27 cellular contexts compared by ENCODE assay signal in the genomic region with DNA sequence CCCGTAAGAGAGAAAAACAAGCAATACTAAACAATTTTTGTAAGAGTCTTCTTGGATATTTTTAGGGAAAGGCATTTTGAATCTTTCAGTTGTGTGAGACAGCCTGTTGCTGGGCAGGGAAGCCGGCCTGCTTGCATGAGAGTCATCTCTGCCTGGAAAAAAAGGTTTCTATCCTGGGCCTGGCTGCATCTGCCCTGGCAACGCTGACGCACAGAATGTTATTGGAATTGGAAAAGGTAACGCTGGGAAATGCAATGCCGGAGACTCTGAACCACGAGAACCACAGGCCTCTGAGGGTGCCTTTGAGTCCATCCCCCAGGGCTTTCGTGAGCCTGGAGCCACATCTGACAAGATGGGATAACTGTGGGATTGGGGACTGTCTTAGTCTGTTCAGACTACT. TPM values are rescaled to one million over a fixed set of nuclear protein-coding genes. Genes with fewer than 3 reads are reported as not detected.
DNase-seq lines count a peak whose midpoint lies in the region; ATAC-seq, FAIRE-seq and TF ChIP-seq lines count a peak whose summit lies in the region.
"Had no signal": no experiment of that assay in that cellular context is flagged by ENCODE, and none has a peak within 500 bp of the region (broad histone marks: within the 10 kb centered on the region; RNA-seq: fewer than 3 reads in every experiment).

No MANE protein-coding gene starts in this region.

- no peak overlapping the region for H3K4me3 Mint-ChIP-seq in activated CD8-positive, alpha-beta T cell treated with anti-CD3 and anti-CD28 coated beads, Interleukin-2, amount 10 ng/mL, durations not matched to agents 7 days and 5 days
- H3K4me3 Mint-ChIP-seq: activated T-cell treated with anti-CD3 and anti-CD28 coated beads, Interleukin-2, amount 50 U/mL, for 4 hours; CD4-positive, alpha-beta memory T cell; naive B cell; stimulated activated naive CD8-positive, alpha-beta T cell treated with anti-CD3 and anti-CD28 coated beads, Interleukin-15, Interleukin-2, amounts not matched to agents 100 ng/mL and 50 ng/mL, for 24 hours; T-helper 2 cell treated with Interferon-gamma antibody and Interleukin-4, amounts not matched to agents 5 μg/mL and 100 μg/mL, for 36 hours had no signal

- POLR2A ChIA-PET in HepG2 (lab: Yijun Ruan, JAX): no interaction called here
- POLR2A ChIA-PET in activated CD8-positive, alpha-beta T cell treated with anti-CD3 and anti-CD28 coated beads, Interleukin-2, amount 10 ng/mL, durations not matched to agents 7 days and 5 days (lab: Charles Lee): no interaction called here

- in situ Hi-C loops in HepG2 (cut with HindIII; ENCODE audit: extremely low pct_ligation_motif_present, low pct_unique_long_range_greater_than_20kb): no loop called here

- ATAC-seq in HepG2 (no peak), right lobe of liver (no peak), HG03175 (IDR thresholded peaks at IDR 0.05; ENCODE audit: unreplicated experiment) (no peak)
- ATAC-seq in activated CD8-positive, alpha-beta T cell treated with anti-CD3 and anti-CD28 coated beads, Interleukin-2, amount 10 ng/mL, durations not matched to agents 7 days and 5 days: no peak
- ATAC-seq: activated T-cell treated with anti-CD3 and anti-CD28 coated beads, Interleukin-2, amount 50 U/mL, for 4 hours had no signal

- H3K4me1 ChIP-seq in HepG2 (ENCODE audit: insufficient read depth, low read length): peaks cover 16% of the 10 kb centered on the region
- H3K4me1 ChIP-seq in right lobe of liver: no peaks in the 10 kb centered on the region
- peaks cover 25% of the 10 kb centered on the region for H3K4me1 ChIP-seq in muscle layer of colon (ENCODE audit: insufficient read depth, low read length)
- no peaks in the 10 kb centered on the region for H3K4me1 ChIP-seq in uterus
- H3K4me1 ChIP-seq: prostate gland, thyroid gland had no signal

- H3K27me3 ChIP-seq in HepG2 (ENCODE audit: control insufficient read depth in 1 of 2, insufficient read depth in 2 of 2, low read length in 2 of 2) (peaks cover 4 to 24% of the 10 kb centered on the region in 2 experiments; a peak in 4 of 5 replicates), right lobe of liver (no peaks in the 10 kb centered on the region), bronchial epithelial cell (ENCODE audit: control insufficient read depth, insufficient read depth, low read length) (no peaks in the 10 kb centered on the region), muscle layer of colon (ENCODE audit: control insufficient read depth in 1 of 2, insufficient read depth in 2 of 2, low read length in 2 of 2) (no peaks in the 10 kb centered on the region), uterus (no peaks in the 10 kb centered on the region)
- H3K27me3 ChIP-seq: brain microvascular endothelial cell, thyroid gland had no signal

- H3K9me3 Mint-ChIP-seq in activated CD8-positive, alpha-beta T cell treated with anti-CD3 and anti-CD28 coated beads, Interleukin-2, amount 10 ng/mL, durations not matched to agents 7 days and 5 days (ENCODE audit: insufficient read depth): no peaks in the 10 kb centered on the region
- H3K9me3 Mint-ChIP-seq: activated T-cell treated with anti-CD3 and anti-CD28 coated beads, Interleukin-2, amount 50 U/mL, for 4 hours; CD4-positive, alpha-beta memory T cell; stimulated activated naive CD8-positive, alpha-beta T cell treated with anti-CD3 and anti-CD28 coated beads, Interleukin-15, Interleukin-2, amounts not matched to agents 100 ng/mL and 50 ng/mL, for 24 hours; T-helper 2 cell treated with Interferon-gamma antibody and Interleukin-4, amounts not matched to agents 5 μg/mL and 100 μg/mL, for 36 hours had no signal

- TF ChIP-seq POLR2A in HepG2 (IDR thresholded peaks at IDR 0.05; ENCODE audit: insufficient read depth in 1 of 2, low read depth in 2 of 2, low read length in 2 of 2) (no peak), right lobe of liver (IDR thresholded peaks at IDR 0.05) (no peak), uterus (IDR thresholded peaks at IDR 0.05) (no peak)

- H2AFZ ChIP-seq in HepG2 (ENCODE audit: low read length): no peak overlapping the region

- no peak overlapping the region for H3K27ac Mint-ChIP-seq in activated CD8-positive, alpha-beta T cell treated with anti-CD3 and anti-CD28 coated beads, Interleukin-2, amount 10 ng/mL, durations not matched to agents 7 days and 5 days
- H3K27ac Mint-ChIP-seq: CD4-positive, alpha-beta memory T cell; stimulated activated naive CD8-positive, alpha-beta T cell treated with anti-CD3 and anti-CD28 coated beads, Interleukin-15, Interleukin-2, amounts not matched to agents 100 ng/mL and 50 ng/mL, for 24 hours; T-helper 2 cell treated with Interferon-gamma antibody and Interleukin-4, amounts not matched to agents 5 μg/mL and 100 μg/mL, for 36 hours had no signal

- DNase-seq in HepG2 (ENCODE audit: low spot score): no peak
- DNase-seq in right lobe of liver: no peak
- no peak for DNase-seq in bronchial epithelial cell (ENCODE audit: low read depth)
- no peak for DNase-seq in uterus
- no peak for DNase-seq in activated CD8-positive, alpha-beta T cell treated with anti-CD3 and anti-CD28 coated beads, Interleukin-2, amount 10 ng/mL, durations not matched to agents 7 days and 5 days
- DNase-seq in CD1c-positive myeloid dendritic cell (ENCODE audit: extremely low spot score): no peak
- DNase-seq: activated CD4-positive, alpha-beta T cell treated with anti-CD3 and anti-CD28 coated beads for 48 hours; activated gamma-delta T cell treated with Interleukin-2 at 50 U/mL for 16 hours; activated T-cell treated with anti-CD3 and anti-CD28 coated beads, Interleukin-2, amount 50 U/mL, for 4 hours; brain microvascular endothelial cell; CD4-positive, alpha-beta memory T cell; H7; head of caudate nucleus; KG1; MV-4-11; naive B cell; NCI-H146; NCI-H510A; thyroid gland; WERI-Rb-1 had no signal

- no peak for TF ChIP-seq EP300 in HepG2 (IDR thresholded peaks at IDR 0.05; ENCODE audit: low read depth in 2 of 2, low read length in 2 of 2)
- TF ChIP-seq EP300 in HepG2 (CRISPR knock-in tag; IDR thresholded peaks at IDR 0.05; ENCODE audit: borderline replicate concordance): no peak

- H3K4me3 ChIP-seq in HepG2 (replicated peaks in 1 of 3; ENCODE audit: insufficient read depth in 1 of 3, low read depth in 2 of 3, low read length in 3 of 3) (no peak overlapping the region), right lobe of liver (no peak overlapping the region), bronchial epithelial cell (ENCODE audit: low read depth, low read length) (no peak overlapping the region), muscle layer of colon (ENCODE audit: low read depth in 1 of 2, low read length in 2 of 2) (no peak overlapping the region), uterus (no peak overlapping the region)
- H3K4me3 ChIP-seq: prostate gland, thyroid gland had no signal

- H3K9me3 ChIP-seq in HepG2 (ENCODE audit: low read length) (no peaks in the 10 kb centered on the region), right lobe of liver (no peaks in the 10 kb centered on the region), muscle layer of colon (ENCODE audit: low read length) (no peaks in the 10 kb centered on the region), uterus (no peaks in the 10 kb centered on the region)
- H3K9me3 ChIP-seq: neutrophil, prostate gland, thyroid gland had no signal

- H3K9ac ChIP-seq in HepG2 (ENCODE audit: insufficient read depth, low read depth, low read length): no peak overlapping the region
- no peak overlapping the region for H3K9ac ChIP-seq in muscle layer of colon (ENCODE audit: low read length)

- no peaks in the 10 kb centered on the region for H3K36me3 Mint-ChIP-seq in activated CD8-positive, alpha-beta T cell treated with anti-CD3 and anti-CD28 coated beads, Interleukin-2, amount 10 ng/mL, durations not matched to agents 7 days and 5 days (ENCODE audit: low read depth)
- H3K36me3 Mint-ChIP-seq: CD4-positive, alpha-beta memory T cell; naive B cell had no signal

- intact Hi-C loops in HepG2 (cut with micrococcal nuclease; ENCODE audit: unreplicated experiment) (no loop called here), right lobe of liver (cut with DNase I) (no loop called here), uterus (cut with DNase I; ENCODE audit: low total_unique reads) (no loop called here)

- WGBS in HepG2 (ENCODE audit: low lambda C conversion rate): 61% methylated on average over 8 of the region's 8 CpGs
- WGBS in right lobe of liver (ENCODE audit: insufficient coverage, low coverage, low lambda C conversion rate, missing lambda C conversion rate): 91% methylated on average over 8 of the region's 8 CpGs

- no peaks in the 10 kb centered on the region for H3K79me2 ChIP-seq in HepG2 (ENCODE audit: insufficient read depth, low read length)

- H3K4me1 Mint-ChIP-seq in activated CD8-positive, alpha-beta T cell treated with anti-CD3 and anti-CD28 coated beads, Interleukin-2, amount 10 ng/mL, durations not matched to agents 7 days and 5 days (ENCODE audit: low read depth): no peaks in the 10 kb centered on the region
- H3K4me1 Mint-ChIP-seq: CD4-positive, alpha-beta memory T cell; naive B cell had no signal

- CTCF ChIA-PET in HepG2 (lab: Yijun Ruan, JAX; ENCODE audit: low intra/inter-chr PET ratio, low total read pairs): no interaction called here
- CTCF ChIA-PET in activated CD8-positive, alpha-beta T cell treated with anti-CD3 and anti-CD28 coated beads, Interleukin-2, amount 10 ng/mL, durations not matched to agents 7 days and 5 days (lab: Charles Lee): no interaction called here

- BruUV-seq in HepG2 (replicated peaks; lab: Mats Ljungman, UMichigan): no TSS peak

- H3K27ac ChIP-seq in HepG2 (ENCODE audit: extremely low read length, insufficient read depth, low read length) (no peak overlapping the region), right lobe of liver (no peak overlapping the region), muscle layer of colon (ENCODE audit: low read depth, low read length) (peak overlapping the region; percentile 50), uterus (no peak overlapping the region)
- H3K27ac ChIP-seq: brain microvascular endothelial cell, neutrophil, prostate gland, thyroid gland, WERI-Rb-1 had no signal

- H4K20me1 ChIP-seq in HepG2 (ENCODE audit: insufficient read depth, low read length): no peaks in the 10 kb centered on the region

- H3K27me3 Mint-ChIP-seq in activated CD8-positive, alpha-beta T cell treated with anti-CD3 and anti-CD28 coated beads, Interleukin-2, amount 10 ng/mL, durations not matched to agents 7 days and 5 days (ENCODE audit: low read depth): peaks cover 8% of the 10 kb centered on the region
- H3K27me3 Mint-ChIP-seq: stimulated activated naive CD8-positive, alpha-beta T cell treated with anti-CD3 and anti-CD28 coated beads, Interleukin-15, Interleukin-2, amounts not matched to agents 100 ng/mL and 50 ng/mL, for 24 hours had no signal

- H3K36me3 ChIP-seq in HepG2 (replicated peaks in 1 of 2; ENCODE audit: control insufficient read depth in 1 of 2, insufficient read depth in 2 of 2, low read length in 2 of 2) (no peaks in the 10 kb centered on the region), right lobe of liver (no peaks in the 10 kb centered on the region), bronchial epithelial cell (ENCODE audit: control insufficient read depth, insufficient read depth, low read length) (no peaks in the 10 kb centered on the region), muscle layer of colon (ENCODE audit: insufficient read depth, low read length) (no peaks in the 10 kb centered on the region), uterus (no peaks in the 10 kb centered on the region)
- H3K36me3 ChIP-seq: brain microvascular endothelial cell, neutrophil, prostate gland, thyroid gland, WERI-Rb-1 had no signal

- no peak overlapping the region for H3K4me2 ChIP-seq in HepG2 (ENCODE audit: low read depth, low read length)

- FAIRE-seq in HepG2 (lab: Jason Lieb, UNC) (no peak), bronchial epithelial cell (lab: Jason Lieb, UNC) (peak; percentile 32)
- FAIRE-seq: A204.1 had no signal

- no peak for TF ChIP-seq CTCF in HepG2 (CRISPR knock-in tag; IDR thresholded peaks at IDR 0.05)
- TF ChIP-seq CTCF in right lobe of liver (IDR thresholded peaks at IDR 0.05): no peak
- no peak for TF ChIP-seq CTCF in bronchial epithelial cell (IDR thresholded peaks at IDR 0.05; ENCODE audit: insufficient read depth, low read length, severe bottlenecking)
- TF ChIP-seq CTCF in uterus (IDR thresholded peaks at IDR 0.05): no peak

- no peak for TF ChIP-seq RAD21 in HepG2 (CRISPR knock-in tag; IDR thresholded peaks at IDR 0.05)

RNA-seq across cellular contexts. Expression of gene NPAS2, which starts 17.9 kb away (rescaled TPM):
- total RNA-seq in HepG2 (2016; rRNA removed; fragmentation: Illumina TruSeq; extraction: Trizol) (14.8 and 16.8 TPM in 2 replicates), right lobe of liver (10 to 100 TPM in 5 of 6 experiments, 1 to 10 TPM in 1; 8.8 to 33.3 (median 24.5) TPM), bronchial epithelial cell (8.2 and 12.3 TPM in 2 replicates), uterus (10 to 100 TPM in 3 of 4 donors, 1 to 10 TPM in 1; 5.6 to 66.5 (median 24.9) TPM)
- 22.8 and 25.5 TPM in 2 replicates for total RNA-seq in HepG2 (2016; cell fraction: cytosol; rRNA removed; fragmentation: Illumina TruSeq; extraction: Trizol; ENCODE audit: low read depth)
- total RNA-seq in HepG2 (2016; cell fraction: insoluble cytoplasmic fraction; rRNA removed; fragmentation: Illumina TruSeq; extraction: Trizol): 15.0 and 18.3 TPM in 2 replicates
- total RNA-seq in HepG2 (2016; cell fraction: membrane; rRNA removed; fragmentation: Illumina TruSeq; extraction: Trizol): 27.5 and 27.7 TPM in 2 replicates
- 28.5 and 41.7 TPM in 2 replicates for total RNA-seq in HepG2 (2016; cell fraction: nucleus; rRNA removed; fragmentation: Illumina TruSeq; extraction: Trizol)
- polyA plus RNA-seq in HepG2 (2011; rRNA removed): 37.5 and 48.9 TPM in 2 replicates
- polyA plus RNA-seq in HepG2 (2011; cell fraction: cytosol; rRNA removed): 22.7 and 29.0 TPM in 2 replicates
- polyA plus RNA-seq in HepG2 (2011; cell fraction: nucleus; rRNA removed): 178 and 216 TPM in 2 replicates
- 24.2 and 33.9 TPM in 2 replicates for polyA plus RNA-seq in HepG2 (2012)
- 23.0 and 27.5 TPM in 2 replicates for polyA plus RNA-seq in HepG2 (2016; cell fraction: cytosol; fragmentation: Illumina TruSeq; extraction: Trizol; ENCODE audit: low read depth)
- 31.5 and 44.8 TPM in 2 replicates for polyA plus RNA-seq in HepG2 (2016; cell fraction: insoluble cytoplasmic fraction; fragmentation: Illumina TruSeq; extraction: Trizol; ENCODE audit: low read depth)
- 52.0 and 66.4 TPM in 2 replicates for polyA plus RNA-seq in HepG2 (2016; cell fraction: membrane; fragmentation: Illumina TruSeq; extraction: Trizol; ENCODE audit: low read depth)
- polyA plus RNA-seq in HepG2 (2016; cell fraction: nucleus; fragmentation: Illumina TruSeq; extraction: Trizol; ENCODE audit: insufficient read depth, low read depth): 112 and 136 TPM in 2 replicates
- 6.3 and 50.0 TPM in 2 replicates for polyA minus RNA-seq in HepG2 (2011; rRNA and poly(A)+ RNA removed; ENCODE audit: low replicate concordance)
- polyA minus RNA-seq in HepG2 (2011; cell fraction: cytosol; rRNA and poly(A)+ RNA removed): 39.0 and 60.4 TPM in 2 replicates
- 83.3 and 89.8 TPM in 2 replicates for polyA minus RNA-seq in HepG2 (2011; cell fraction: nucleus; rRNA and poly(A)+ RNA removed)
- 1 to 10 TPM; 5.5 to 6.2 TPM for total RNA-seq in activated CD8-positive, alpha-beta T cell treated with anti-CD3 and anti-CD28 coated beads, Interleukin-2, amount 10 ng/mL, durations not matched to agents 7 days and 5 days
